ENCODE assay signal across 8 cellular contexts in genomic region chr5:146048994-146049703, GRCh38. TPM values are rescaled to one million over a fixed set of nuclear protein-coding genes. Genes with fewer than 3 reads are reported as not detected.
DNase-seq lines count a peak whose midpoint lies in the region; ATAC-seq and TF ChIP-seq lines count a peak whose summit lies in the region.

No MANE protein-coding gene starts in this region.

- peak; percentile 96 for ATAC-seq in SK-N-SH treated with all-trans-retinoic acid at 6 μM for 48 hours
- ATAC-seq in omental fat pad (ENCODE audit: low FRiP score), result peak; percentile 79
- no peak for ATAC-seq in GM21737 (IDR thresholded peaks at IDR 0.05; ENCODE audit: unreplicated experiment)

- peak; percentile 83 for TF ChIP-seq CTCF in fibroblast of the aortic adventitia (IDR thresholded peaks at IDR 0.05; ENCODE audit: insufficient read depth, low read length)
- peak in 2 of 3 donors; percentile 3 to 40 for TF ChIP-seq CTCF in omental fat pad (IDR thresholded peaks at IDR 0.05)

- no peak overlapping the region for H3K4me3 ChIP-seq in fibroblast of the aortic adventitia (ENCODE audit: low read depth, low read length)

- DNase-seq in stimulated activated CD4-positive, alpha-beta T cell treated with anti-CD3 and anti-CD28 coated beads, Interleukin-1b, Interleukin-23, amount 100 ng/mL, for 48 hours, result peak; percentile 6
- no peak for DNase-seq in stimulated activated CD4-positive, alpha-beta T cell treated with anti-CD3 and anti-CD28 coated beads, Interleukin-4, amount 100 ng/mL, for 1 hour
- DNase-seq in NCI-H1092 (lab: John Stamatoyannopoulos, UW) (peak; percentile 39), fibroblast of the aortic adventitia (ENCODE audit: low read depth) (peak; percentile 90), omental fat pad (ENCODE audit: low spot score) (peak; percentile 40), activated gamma-delta T cell (lab: John Stamatoyannopoulos, UW) (no peak)

TF ChIP-seq in SK-N-SH treated with all-trans-retinoic acid at 6 μM for 48 hours, 23 proteins besides CTCF, POLR2A, EP300 and RAD21:
- no peak for TF ChIP-seq BACH2 (CRISPR knock-in tag; IDR thresholded peaks at IDR 0.05; ENCODE audit: borderline replicate concordance)
- no peak for TF ChIP-seq ZNF70 (CRISPR knock-in tag; IDR thresholded peaks at IDR 0.05)
- TF ChIP-seq TOX (CRISPR knock-in tag; IDR thresholded peaks at IDR 0.05; ENCODE audit: borderline replicate concordance), result no peak
- TF ChIP-seq PPARA (CRISPR knock-in tag; IDR thresholded peaks at IDR 0.05; ENCODE audit: borderline replicate concordance), result no peak
- no peak for TF ChIP-seq CREB5 (CRISPR knock-in tag; IDR thresholded peaks at IDR 0.05; ENCODE audit: low read depth)
- TF ChIP-seq ESRRG (CRISPR knock-in tag; IDR thresholded peaks at IDR 0.05), result no peak
- TF ChIP-seq CSRNP3 (CRISPR knock-in tag; IDR thresholded peaks at IDR 0.05), result no peak
- no peak for TF ChIP-seq RARB (CRISPR knock-in tag; IDR thresholded peaks at IDR 0.05)
- TF ChIP-seq ARNTL (CRISPR knock-in tag; IDR thresholded peaks at IDR 0.05; ENCODE audit: borderline replicate concordance, low read depth), result no peak
- no peak for TF ChIP-seq GLIS3 (CRISPR knock-in tag; IDR thresholded peaks at IDR 0.05)
- TF ChIP-seq PATZ1 (CRISPR knock-in tag; IDR thresholded peaks at IDR 0.05; ENCODE audit: borderline replicate concordance), result no peak
- no peak for TF ChIP-seq ZC3H10 (CRISPR knock-in tag; IDR thresholded peaks at IDR 0.05)
- TF ChIP-seq OSR1 (CRISPR knock-in tag; IDR thresholded peaks at IDR 0.05), result no peak
- TF ChIP-seq ZFP30 (CRISPR knock-in tag; IDR thresholded peaks at IDR 0.05), result no peak

RNA-seq across cellular contexts. Expression of gene PLAC8L1, which starts 56.2 kb away (rescaled TPM):
- total RNA-seq in fibroblast of the aortic adventitia (ENCODE audit: low replicate concordance) (0.98 TPM in 1 of 2 replicates, not detected in the other), omental fat pad (not detected)

Comparison
In these comparisons a context has a peak if more than half of its experiments do, and no peak if none do; other contexts are left out.
1. DNase-seq: peak in stimulated activated CD4-positive, alpha-beta T cell treated with anti-CD3 and anti-CD28 coated beads, Interleukin-1b, Interleukin-23, amount 100 ng/mL, for 48 hours (single experiment), NCI-H1092 (single experiment), fibroblast of the aortic adventitia (single experiment) and omental fat pad (single experiment); none in stimulated activated CD4-positive, alpha-beta T cell treated with anti-CD3 and anti-CD28 coated beads, Interleukin-4, amount 100 ng/mL, for 1 hour (single experiment) and activated gamma-delta T cell (single experiment).